15 cellular contexts compared by ENCODE assay signal in genomic region chr7:138208864-138209263, GRCh38.
"Had no signal": no experiment of that assay in that cellular context is flagged by ENCODE, and none has a peak within 500 bp of the region (broad histone marks: within the 10 kb centered on the region; RNA-seq: fewer than 3 reads in every experiment).

No MANE protein-coding gene starts in this region.

- DNase-seq: activated CD4-positive, alpha-beta T cell treated with anti-CD3 and anti-CD28 coated beads for 1 hour; activated CD8-positive, alpha-beta memory T cell treated with anti-CD3 and anti-CD28 coated beads for 24 hours; activated effector memory CD4-positive, alpha-beta T cell treated with anti-CD3 and anti-CD28 coated beads, Interleukin-2, amount 50 U/mL, for 16 hours; activated naive CD4-positive, alpha-beta T cell treated with anti-CD3 and anti-CD28 coated beads, Interleukin-2, amount 50 U/mL, for 16 hours; activated T-cell treated with anti-CD3 and anti-CD28 coated beads, Interleukin-2, amount 50 U/mL, for 72 hours; aorta; effector CD4-positive, alpha-beta T cell; kidney; left ventricle myocardium superior; naive thymus-derived CD8-positive, alpha-beta T cell; stimulated activated naive CD4-positive, alpha-beta T cell treated with Interleukin-2 at 50 U/mL for 16 hours; thyroid gland; uterus had no signal

- H3K9me3 ChIP-seq: thyroid gland, uterus had no signal

- H3K27me3 Mint-ChIP-seq: memory B cell had no signal

- H3K27ac Mint-ChIP-seq: activated T-cell treated with anti-CD3 and anti-CD28 coated beads, Interleukin-2, amount 50 U/mL, for 72 hours; memory B cell; naive thymus-derived CD8-positive, alpha-beta T cell had no signal

- H3K27me3 ChIP-seq: thyroid gland, uterus had no signal

- ATAC-seq: activated T-cell treated with anti-CD3 and anti-CD28 coated beads, Interleukin-2, amount 50 U/mL, for 72 hours; left ventricle myocardium superior; naive thymus-derived CD8-positive, alpha-beta T cell had no signal

- H3K4me3 Mint-ChIP-seq: activated T-cell treated with anti-CD3 and anti-CD28 coated beads, Interleukin-2, amount 50 U/mL, for 72 hours; memory B cell; naive thymus-derived CD8-positive, alpha-beta T cell had no signal

- H3K27ac ChIP-seq: coronary artery, thyroid gland, uterus had no signal

- H3K4me1 ChIP-seq: thyroid gland, uterus had no signal

- H3K36me3 ChIP-seq: thyroid gland, uterus had no signal

- H3K4me1 Mint-ChIP-seq: memory B cell; naive thymus-derived CD8-positive, alpha-beta T cell had no signal

- H3K9me3 Mint-ChIP-seq: activated T-cell treated with anti-CD3 and anti-CD28 coated beads, Interleukin-2, amount 50 U/mL, for 72 hours; memory B cell; naive thymus-derived CD8-positive, alpha-beta T cell had no signal

- H3K36me3 Mint-ChIP-seq: memory B cell; naive thymus-derived CD8-positive, alpha-beta T cell had no signal

- H3K4me3 ChIP-seq: coronary artery, thyroid gland, uterus had no signal
